ENCODE assay signal across 21 cellular contexts in genomic region chr22:33529424-33530113, GRCh38.
DNase-seq lines count a peak whose midpoint lies in the region; ATAC-seq, FAIRE-seq and TF ChIP-seq lines count a peak whose summit lies in the region.
"Had no signal": no experiment of that assay in that cellular context is flagged by ENCODE, and none has a peak within 500 bp of the region (broad histone marks: within the 10 kb centered on the region; RNA-seq: fewer than 3 reads in every experiment).

No MANE protein-coding gene starts in this region.

- peak overlapping the region in 1 of 7 donors; percentile 19 for H3K27ac Mint-ChIP-seq in CD14-positive monocyte
- H3K27ac Mint-ChIP-seq: activated naive CD4-positive, alpha-beta T cell treated with anti-CD3 and anti-CD28 coated beads, Interleukin-2, amount 10 ng/mL, durations not matched to agents 7 days and 5 days had no signal

- H3K27me3 ChIP-seq in brain microvascular endothelial cell (replicated peaks) (no peaks in the 10 kb centered on the region), heart right ventricle (no peaks in the 10 kb centered on the region), subcutaneous abdominal adipose tissue (ENCODE audit: control insufficient read depth in 5 of 5, insufficient read depth in 4 of 5, low read length in 5 of 5) (no peaks in the 10 kb centered on the region)
- H3K27me3 ChIP-seq: breast epithelium, thyroid gland had no signal

- in situ Hi-C loops in brain microvascular endothelial cell (cut with HindIII; ENCODE audit: low pct_ligation_motif_present, low sequenced_read_pairs): no loop called here

- H3K9me3 ChIP-seq in heart right ventricle (peaks cover 0 to 8% (median 0%) of the 10 kb centered on the region in 11 donors), subcutaneous abdominal adipose tissue (ENCODE audit: control insufficient read depth in 5 of 5, low read length in 5 of 5) (no peaks in the 10 kb centered on the region)
- H3K9me3 ChIP-seq: breast epithelium, thyroid gland had no signal

- FAIRE-seq in H54 (lab: Jason Lieb, UNC): peak; percentile 88
- FAIRE-seq: GM18507, K562 had no signal

- peaks cover 0 to 2% (median 0%) of the 10 kb centered on the region in 3 donors for H3K27me3 Mint-ChIP-seq in CD14-positive monocyte (ENCODE audit: low read depth in 3 of 3)
- H3K27me3 Mint-ChIP-seq: activated naive CD4-positive, alpha-beta T cell treated with anti-CD3 and anti-CD28 coated beads, Interleukin-2, amount 10 ng/mL, durations not matched to agents 7 days and 5 days had no signal

- WGBS in heart right ventricle, 2 donors: 57 to 71% methylated on average over 9 of the region's 9 CpGs

- H3K36me3 Mint-ChIP-seq in CD14-positive monocyte: no peaks in the 10 kb centered on the region
- H3K36me3 Mint-ChIP-seq: activated naive CD4-positive, alpha-beta T cell treated with anti-CD3 and anti-CD28 coated beads, Interleukin-2, amount 10 ng/mL, durations not matched to agents 7 days and 5 days had no signal

- no peaks in the 10 kb centered on the region for H3K4me1 Mint-ChIP-seq in CD14-positive monocyte
- H3K4me1 Mint-ChIP-seq: activated naive CD4-positive, alpha-beta T cell treated with anti-CD3 and anti-CD28 coated beads, Interleukin-2, amount 10 ng/mL, durations not matched to agents 7 days and 5 days had no signal

- TF ChIP-seq CTCF in brain microvascular endothelial cell (IDR thresholded peaks at IDR 0.05; ENCODE audit: low read depth, low read length, missing control alignments): no peak
- no peak for TF ChIP-seq CTCF in heart right ventricle (IDR thresholded peaks at IDR 0.05)
- no peak for TF ChIP-seq CTCF in CD14-positive monocyte (IDR thresholded peaks at IDR 0.05)

- H3K9ac ChIP-seq in subcutaneous abdominal adipose tissue (ENCODE audit: low read length in 5 of 5): no peak overlapping the region

- DNase-seq in H54 (ENCODE audit: insufficient read length, low spot score): peak; percentile 36
- peak; percentile 47 for DNase-seq in brain microvascular endothelial cell
- DNase-seq in heart right ventricle: peak in 1 of 2 donors; percentile 23
- no peak for DNase-seq in iPS-NIHi7 (ENCODE audit: extremely low spot score)
- DNase-seq in CD14-positive monocyte (ENCODE audit: low spot score): no peak
- DNase-seq in NCI-H2029 treated with DMSO at 0.1 percent for 48 hours (lab: John Stamatoyannopoulos, UW): no peak
- DNase-seq: activated CD4-positive, alpha-beta T cell treated with anti-CD3 and anti-CD28 coated beads, Interleukin-2, amount 50 U/mL, for 4 hours; activated naive CD4-positive, alpha-beta T cell treated with anti-CD3 and anti-CD28 coated beads, Interleukin-2, amount 10 ng/mL, durations not matched to agents 7 days and 5 days; activated T-cell treated with anti-CD3 and anti-CD28 coated beads, Interleukin-2, amount 50 U/mL, for 1 hour; DMS153; effector memory CD4-positive, alpha-beta T cell; NCI-H774; stimulated activated CD4-positive, alpha-beta T cell treated with anti-CD3 and anti-CD28 coated beads, Interleukin-4, amount 100 ng/mL, for 4 hours; stimulated activated CD8-positive, alpha-beta memory T cell treated with anti-CD3 and anti-CD28 coated beads, Interleukin-4, amount 100 ng/mL, for 48 hours; thyroid gland had no signal

- intact Hi-C loops in heart right ventricle (cut with DNase I) (loop anchor here in 6 of 10 donors (5.0 to 10.0 kb wide), 5 partner anchors 38 to 575 kb away; partner anchors contain the start of gene LARGE1 (in 1 of the 6)), CD14-positive monocyte (cut with micrococcal nuclease) (no loop called here)

- peaks cover 0 to 6% (median 2%) of the 10 kb centered on the region in 7 donors for H3K9me3 Mint-ChIP-seq in CD14-positive monocyte

- no peak overlapping the region for H3K4me3 Mint-ChIP-seq in CD14-positive monocyte
- H3K4me3 Mint-ChIP-seq: activated naive CD4-positive, alpha-beta T cell treated with anti-CD3 and anti-CD28 coated beads, Interleukin-2, amount 10 ng/mL, durations not matched to agents 7 days and 5 days had no signal

- ATAC-seq in heart right ventricle: peak; percentile 41 to 88 (median 57)
- ATAC-seq: K562 had no signal

- no peak for TF ChIP-seq POLR2A in H54 (IDR thresholded peaks at IDR 0.05; ENCODE audit: low read depth, low read length)

- H3K36me3 ChIP-seq in brain microvascular endothelial cell (replicated peaks): no peaks in the 10 kb centered on the region
- H3K36me3 ChIP-seq in heart right ventricle: no peaks in the 10 kb centered on the region
- no peaks in the 10 kb centered on the region for H3K36me3 ChIP-seq in subcutaneous abdominal adipose tissue (ENCODE audit: control insufficient read depth in 5 of 5, insufficient read depth in 5 of 5, low read length in 5 of 5)
- H3K36me3 ChIP-seq: breast epithelium, thyroid gland had no signal

- H3K27ac ChIP-seq in brain microvascular endothelial cell (no peak overlapping the region), heart right ventricle (peak overlapping the region in 5 of 10 donors; percentile 20 to 55 (median 52)), subcutaneous abdominal adipose tissue (ENCODE audit: low read depth, low read length) (peak overlapping the region; percentile 4)
- H3K27ac ChIP-seq: C4-2B, thyroid gland had no signal

- H3K4me3 ChIP-seq in brain microvascular endothelial cell (ENCODE audit: low read depth, low read length) (no peak overlapping the region), heart right ventricle (no peak overlapping the region), subcutaneous abdominal adipose tissue (ENCODE audit: low read depth in 1 of 5, low read length in 5 of 5) (no peak overlapping the region)
- H3K4me3 ChIP-seq: breast epithelium, K562, smooth muscle cell, thyroid gland had no signal

- peaks cover 0 to 33% (median 20%) of the 10 kb centered on the region in 9 donors for H3K4me1 ChIP-seq in heart right ventricle
- peaks cover 0 to 40% (median 1%) of the 10 kb centered on the region in 5 donors for H3K4me1 ChIP-seq in subcutaneous abdominal adipose tissue (ENCODE audit: control insufficient read depth in 5 of 5, insufficient read depth in 5 of 5, low read length in 5 of 5)
- H3K4me1 ChIP-seq: breast epithelium had no signal

Comparison
In these comparisons a context has a peak if more than half of its experiments do, and no peak if none do; other contexts are left out.
1. DNase-seq: peak in H54 (single experiment) and brain microvascular endothelial cell (single experiment); none in iPS-NIHi7 (single experiment), CD14-positive monocyte (single experiment) and NCI-H2029 treated with DMSO at 0.1 percent for 48 hours (single experiment).
2. intact Hi-C loops: an anchor here in heart right ventricle (5.0 to 10.0 kb wide); none called in CD14-positive monocyte.